8 cellular contexts compared by ENCODE assay signal in genomic region chrX:93673869-93674271, GRCh38. TPM values are rescaled to one million over a fixed set of nuclear protein-coding genes. Genes with fewer than 3 reads are reported as not detected.
DNase-seq lines count a peak whose midpoint lies in the region; ATAC-seq and TF ChIP-seq lines count a peak whose summit lies in the region.

TSS of gene FAM133A (plus strand) at chrX:93674206. CDS start at chrX:93709420, 35,214 bp downstream.

- peak within 1 kb of the TSS; percentile 91 for H3K27ac Mint-ChIP-seq in activated T-cell treated with anti-CD3 and anti-CD28 coated beads, Interleukin-2, amount 50 U/mL, for 72 hours

- H3K4me1 Mint-ChIP-seq in activated T-cell treated with anti-CD3 and anti-CD28 coated beads, Interleukin-2, amount 50 U/mL, for 72 hours (ENCODE audit: low read depth) = peaks cover 13% of the 10 kb centered on the region

- TF ChIP-seq RAD21 in neural cell (conservative IDR thresholded peaks at IDR 0.05) = no peak

- WGBS in esophagus muscularis mucosa = 5% methylated on average over 11 of the region's 11 CpGs

- ATAC-seq in activated T-cell treated with anti-CD3 and anti-CD28 coated beads, Interleukin-2, amount 50 U/mL, for 72 hours (replicated peaks in 1 of 2) = no peak
- ATAC-seq in HG03097 (IDR thresholded peaks at IDR 0.05; ENCODE audit: low FRiP score, unreplicated experiment) (no peak), HG03175 (IDR thresholded peaks at IDR 0.05; ENCODE audit: unreplicated experiment) (no peak)

- H3K9me3 Mint-ChIP-seq in activated T-cell treated with anti-CD3 and anti-CD28 coated beads, Interleukin-2, amount 50 U/mL, for 72 hours = no peaks in the 10 kb centered on the region

- peak within 1 kb of the TSS; percentile 82 to 93 for H3K4me3 Mint-ChIP-seq in activated T-cell treated with anti-CD3 and anti-CD28 coated beads, Interleukin-2, amount 50 U/mL, for 72 hours

- H3K79me2 ChIP-seq in neural cell (replicated peaks; ENCODE audit: insufficient read depth, low read length) = peaks cover 18% of the 10 kb centered on the region

- no peak for TF ChIP-seq EP300 in esophagus muscularis mucosa (IDR thresholded peaks at IDR 0.05)
- TF ChIP-seq EP300 in neural cell (conservative IDR thresholded peaks at IDR 0.05; ENCODE audit: poor library complexity, severe bottlenecking) = no peak

- H3K36me3 ChIP-seq in SK-N-MC (ENCODE audit: insufficient read depth, low read length) (no peaks in the 10 kb centered on the region), esophagus muscularis mucosa (no peaks in the 10 kb centered on the region), neural cell (ENCODE audit: insufficient read depth, low read length) (no peaks in the 10 kb centered on the region)

- no peak for TF ChIP-seq CTCF in esophagus muscularis mucosa (IDR thresholded peaks at IDR 0.05)
- no peak for TF ChIP-seq CTCF in neural cell (IDR thresholded peaks at IDR 0.05; ENCODE audit: poor library complexity, severe bottlenecking)

- peaks cover 26% of the 10 kb centered on the region for H3K27me3 Mint-ChIP-seq in activated T-cell treated with anti-CD3 and anti-CD28 coated beads, Interleukin-2, amount 50 U/mL, for 72 hours (ENCODE audit: low read depth)

- peaks cover 0 to 22% (median 7%) of the 10 kb centered on the region in 4 donors for H3K4me1 ChIP-seq in esophagus muscularis mucosa

- no peaks in the 10 kb centered on the region for H4K20me1 ChIP-seq in neural cell (ENCODE audit: insufficient read depth)

- H3F3A ChIP-seq in neural cell (ENCODE audit: insufficient read depth, low read length, poor library complexity, severe bottlenecking) = no peaks in the 10 kb centered on the region

- H3K27me3 ChIP-seq in esophagus muscularis mucosa (peaks cover 0 to 9% (median 0%) of the 10 kb centered on the region in 4 donors), neural cell (ENCODE audit: insufficient read depth, low read depth, low read length) (no peaks in the 10 kb centered on the region)

- H3K27ac ChIP-seq in SK-N-MC (peak within 1 kb of the TSS; percentile 46; the same call in 1 of the 2 replicates), esophagus muscularis mucosa (replicated peaks in 1 of 4) (peak within 1 kb of the TSS; percentile 71 to 79 (median 76)), neural cell (ENCODE audit: low read length) (peak within 1 kb of the TSS; percentile 97)

- peak within 1 kb of the TSS; percentile 90 for H2AFZ ChIP-seq in neural cell (ENCODE audit: low read depth, low read length)

- H3K9me2 ChIP-seq in neural cell (ENCODE audit: insufficient read depth, low read length) = no peaks in the 10 kb centered on the region

- H3K4me3 ChIP-seq in SK-N-MC = peak within 1 kb of the TSS; percentile 87
- peak within 1 kb of the TSS; percentile 60 to 72 (median 63) for H3K4me3 ChIP-seq in esophagus muscularis mucosa
- H3K4me3 ChIP-seq in neural cell (ENCODE audit: low read length) = peak within 1 kb of the TSS; percentile 81

- peak within 1 kb of the TSS; percentile 65 for H3K4me2 ChIP-seq in neural cell (ENCODE audit: low read length)

- H3K36me3 Mint-ChIP-seq in activated T-cell treated with anti-CD3 and anti-CD28 coated beads, Interleukin-2, amount 50 U/mL, for 72 hours (ENCODE audit: insufficient read depth in 2 of 2) = no peaks in the 10 kb centered on the region

- H3K9me3 ChIP-seq in SK-N-MC (ENCODE audit: low read depth, low read length) = no peaks in the 10 kb centered on the region
- H3K9me3 ChIP-seq in esophagus muscularis mucosa = no peaks in the 10 kb centered on the region
- H3K9me3 ChIP-seq in neural cell (ENCODE audit: low read length) = no peaks in the 10 kb centered on the region

- intact Hi-C loops in esophagus muscularis mucosa (cut with DNase I) = no loop called here

- TF ChIP-seq POLR2A in esophagus muscularis mucosa (IDR thresholded peaks at IDR 0.05; ENCODE audit: low read depth) = no peak

- DNase-seq in activated T-cell treated with anti-CD3 and anti-CD28 coated beads, Interleukin-2, amount 50 U/mL, for 72 hours = no peak
- no peak for DNase-seq in activated T-cell treated with anti-CD3 and anti-CD28 coated beads for 4 hours
- peak; percentile 2 for DNase-seq in SK-N-MC (ENCODE audit: low read depth, low spot score)
- DNase-seq in esophagus muscularis mucosa (ENCODE audit: extremely low spot score) = no peak
- no peak for DNase-seq in DMS79 treated with DMSO at 0.1 percent for 48 hours (lab: John Stamatoyannopoulos, UW)

- H3K9ac ChIP-seq in SK-N-MC (ENCODE audit: insufficient read length) (peak within 1 kb of the TSS; percentile 70), neural cell (ENCODE audit: low read length) (peak within 1 kb of the TSS; percentile 96)

TF ChIP-seq in neural cell, 6 proteins besides CTCF, POLR2A, EP300 and RAD21:
- TF ChIP-seq SMC3 (conservative IDR thresholded peaks at IDR 0.05; ENCODE audit: poor library complexity) = no peak
- TF ChIP-seq EZH2 (IDR thresholded peaks at IDR 0.05; ENCODE audit: borderline replicate concordance, insufficient read depth, low read length, poor library complexity, severe bottlenecking) = no peak
- TF ChIP-seq TAF1 (IDR thresholded peaks at IDR 0.05; ENCODE audit: low read depth) = no peak
- TF ChIP-seq POLR2AphosphoS5 (IDR thresholded peaks at IDR 0.05) = no peak
- no peak for TF ChIP-seq MXI1 (conservative IDR thresholded peaks at IDR 0.05; ENCODE audit: poor library complexity, severe bottlenecking)
- TF ChIP-seq REST (IDR thresholded peaks at IDR 0.05; ENCODE audit: borderline replicate concordance) = no peak

RNA-seq across cellular contexts. Expression of gene FAM133A, which starts in this region (rescaled TPM):
- not detected for total RNA-seq in activated T-cell treated with anti-CD3 and anti-CD28 coated beads, Interleukin-2, amount 50 U/mL, for 72 hours
- not detected for total RNA-seq in esophagus muscularis mucosa
- polyA plus RNA-seq in neural cell = 4.9 and 6.4 TPM in 2 replicates
- 2.7 and 4.2 TPM in 2 replicates for polyA minus RNA-seq in neural cell

Comparison
In these comparisons a context has a peak if more than half of its experiments do, and no peak if none do; other contexts are left out.
1. H3K27ac ChIP-seq: peak in every context shown above with its lines; median percentile 97 in neural cell; 76 in esophagus muscularis mucosa; 46 in SK-N-MC.